8 cellular contexts compared by ENCODE assay signal in genomic region chr21:26769613-26770188, GRCh38.
DNase-seq lines count a peak whose midpoint lies in the region; ATAC-seq, FAIRE-seq and TF ChIP-seq lines count a peak whose summit lies in the region.

No MANE protein-coding gene starts in this region.

- H3K27ac Mint-ChIP-seq in activated CD4-positive, alpha-beta memory T cell treated with anti-CD3 and anti-CD28 coated beads for 36 hours = no peak overlapping the region

- no peaks in the 10 kb centered on the region for H3K36me3 Mint-ChIP-seq in activated CD4-positive, alpha-beta memory T cell treated with anti-CD3 and anti-CD28 coated beads for 36 hours
- H3K36me3 Mint-ChIP-seq in activated T-cell treated with anti-CD3 and anti-CD28 coated beads, Interleukin-2, amount 50 U/mL, for 4 hours (ENCODE audit: insufficient read depth) = no peaks in the 10 kb centered on the region

- no peak overlapping the region for H3K4me3 ChIP-seq in bronchial epithelial cell (ENCODE audit: low read depth, low read length)

- H3K36me3 ChIP-seq in bronchial epithelial cell (ENCODE audit: control insufficient read depth, insufficient read depth, low read length) = no peaks in the 10 kb centered on the region

- H3K27me3 ChIP-seq in bronchial epithelial cell (ENCODE audit: control insufficient read depth, insufficient read depth, low read length) = no peaks in the 10 kb centered on the region

- POLR2A ChIA-PET in activated CD4-positive, alpha-beta memory T cell treated with anti-CD3 and anti-CD28 coated beads for 36 hours (lab: Charles Lee) = no interaction called here

- no peaks in the 10 kb centered on the region for H3K27me3 Mint-ChIP-seq in activated CD4-positive, alpha-beta memory T cell treated with anti-CD3 and anti-CD28 coated beads for 36 hours
- H3K27me3 Mint-ChIP-seq in activated T-cell treated with anti-CD3 and anti-CD28 coated beads, Interleukin-2, amount 50 U/mL, for 4 hours (ENCODE audit: low read depth) = no peaks in the 10 kb centered on the region

- TF ChIP-seq CTCF in bronchial epithelial cell (IDR thresholded peaks at IDR 0.05; ENCODE audit: insufficient read depth, low read length, severe bottlenecking) = peak; percentile 40

- no peak overlapping the region for H3K4me3 Mint-ChIP-seq in activated CD4-positive, alpha-beta memory T cell treated with anti-CD3 and anti-CD28 coated beads for 36 hours
- no peak overlapping the region for H3K4me3 Mint-ChIP-seq in activated T-cell treated with anti-CD3 and anti-CD28 coated beads, Interleukin-2, amount 50 U/mL, for 4 hours

- H3K4me1 Mint-ChIP-seq in activated CD4-positive, alpha-beta memory T cell treated with anti-CD3 and anti-CD28 coated beads for 36 hours (ENCODE audit: low read depth) = no peaks in the 10 kb centered on the region
- H3K4me1 Mint-ChIP-seq in activated T-cell treated with anti-CD3 and anti-CD28 coated beads, Interleukin-2, amount 50 U/mL, for 4 hours (ENCODE audit: low read depth) = no peaks in the 10 kb centered on the region

- CTCF ChIA-PET in activated CD4-positive, alpha-beta memory T cell treated with anti-CD3 and anti-CD28 coated beads for 36 hours (lab: Charles Lee) = interaction anchor here (1.1 kb wide), 1 partner anchor 1976 kb away, joined by 3 read pairs; no protein-coding TSS in a partner anchor

- no peak for ATAC-seq in activated T-cell treated with anti-CD3 and anti-CD28 coated beads, Interleukin-2, amount 50 U/mL, for 4 hours

- intact Hi-C loops in activated CD4-positive, alpha-beta memory T cell treated with anti-CD3 and anti-CD28 coated beads for 36 hours (cut with micrococcal nuclease) = no loop called here

- no peak for FAIRE-seq in bronchial epithelial cell (lab: Jason Lieb, UNC)

- no peaks in the 10 kb centered on the region for H3K9me3 Mint-ChIP-seq in activated CD4-positive, alpha-beta memory T cell treated with anti-CD3 and anti-CD28 coated beads for 36 hours
- H3K9me3 Mint-ChIP-seq in activated T-cell treated with anti-CD3 and anti-CD28 coated beads, Interleukin-2, amount 50 U/mL, for 4 hours = no peaks in the 10 kb centered on the region

- DNase-seq in DMS53 treated with DMSO at 0.1 percent for 48 hours (lab: John Stamatoyannopoulos, UW; ENCODE audit: unreplicated experiment) (peak; percentile 21), NCI-H2081 (lab: John Stamatoyannopoulos, UW) (peak; percentile 17 to 23), bronchial epithelial cell (ENCODE audit: low read depth) (peak; percentile 43), myocyte (ENCODE audit: low read depth) (peak; percentile 60), NCI-H2227 (lab: John Stamatoyannopoulos, UW; ENCODE audit: unreplicated experiment) (no peak)
- no peak for DNase-seq in activated CD4-positive, alpha-beta memory T cell treated with anti-CD3 and anti-CD28 coated beads for 36 hours
- no peak for DNase-seq in activated T-cell treated with anti-CD3 and anti-CD28 coated beads, Interleukin-2, amount 50 U/mL, for 4 hours
- no peak for DNase-seq in stimulated activated CD4-positive, alpha-beta T cell treated with anti-CD3 and anti-CD28 coated beads, Interleukin-4, amount 100 ng/mL, for 24 hours

Comparison
In these comparisons a context has a peak if more than half of its experiments do, and no peak if none do; other contexts are left out.
1. DNase-seq: peak in DMS53 treated with DMSO at 0.1 percent for 48 hours (single experiment), NCI-H2081 (2 of 2), bronchial epithelial cell (single experiment) and myocyte (single experiment); none in activated CD4-positive, alpha-beta memory T cell treated with anti-CD3 and anti-CD28 coated beads for 36 hours (single experiment), activated T-cell treated with anti-CD3 and anti-CD28 coated beads, Interleukin-2, amount 50 U/mL, for 4 hours (single experiment), stimulated activated CD4-positive, alpha-beta T cell treated with anti-CD3 and anti-CD28 coated beads, Interleukin-4, amount 100 ng/mL, for 24 hours (single experiment) and NCI-H2227 (single experiment).